Comparison of ENCODE assay signal across 1 cellular context in the genomic region with DNA sequence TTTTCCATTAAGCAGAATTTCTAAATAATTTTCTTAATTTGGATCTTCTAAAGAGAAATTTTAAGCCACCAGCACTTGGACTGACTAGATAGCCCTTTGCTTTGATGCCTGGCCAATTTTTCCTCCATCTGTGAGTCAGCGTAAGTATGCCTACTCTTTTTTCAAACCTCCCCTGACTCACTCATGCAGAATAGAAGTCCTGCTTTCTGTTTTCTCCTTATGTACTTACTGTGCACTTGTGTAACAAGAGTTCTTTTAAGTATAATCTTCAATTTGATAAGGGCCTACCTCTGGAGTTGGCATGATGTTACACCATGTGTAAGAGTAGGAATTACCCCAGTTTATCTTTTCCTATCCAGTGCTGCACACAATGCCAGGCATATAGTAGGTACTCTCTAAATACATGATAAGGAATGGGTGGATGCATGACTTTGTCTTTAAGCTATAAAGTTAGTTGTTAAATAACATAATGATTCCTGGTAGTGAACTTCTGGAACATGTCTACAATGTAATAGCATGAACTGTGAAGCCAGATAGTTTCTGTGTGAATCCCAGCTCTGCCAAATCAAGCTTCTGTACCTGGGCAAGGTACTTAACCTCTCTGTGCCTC.
TF ChIP-seq lines count a peak whose summit lies in the region.

No MANE protein-coding gene starts in this region.

TF ChIP-seq in K562, 482 proteins besides CTCF, POLR2A, EP300 and RAD21 (continued from another document and continues in another):
- TF ChIP-seq, protein P1, sequence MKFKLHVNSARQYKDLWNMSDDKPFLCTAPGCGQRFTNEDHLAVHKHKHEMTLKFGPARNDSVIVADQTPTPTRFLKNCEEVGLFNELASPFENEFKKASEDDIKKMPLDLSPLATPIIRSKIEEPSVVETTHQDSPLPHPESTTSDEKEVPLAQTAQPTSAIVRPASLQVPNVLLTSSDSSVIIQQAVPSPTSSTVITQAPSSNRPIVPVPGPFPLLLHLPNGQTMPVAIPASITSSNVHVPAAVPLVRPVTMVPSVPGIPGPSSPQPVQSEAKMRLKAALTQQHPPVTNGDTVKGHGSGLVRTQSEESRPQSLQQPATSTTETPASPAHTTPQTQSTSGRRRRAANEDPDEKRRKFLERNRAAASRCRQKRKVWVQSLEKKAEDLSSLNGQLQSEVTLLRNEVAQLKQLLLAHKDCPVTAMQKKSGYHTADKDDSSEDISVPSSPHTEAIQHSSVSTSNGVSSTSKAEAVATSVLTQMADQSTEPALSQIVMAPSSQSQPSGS (CRISPR knock-in tag; IDR thresholded peaks at IDR 0.05): no peak
- TF ChIP-seq SMARCB1 (IDR thresholded peaks at IDR 0.05; ENCODE audit: insufficient read length, low read depth): no peak
- TF ChIP-seq, protein P2, sequence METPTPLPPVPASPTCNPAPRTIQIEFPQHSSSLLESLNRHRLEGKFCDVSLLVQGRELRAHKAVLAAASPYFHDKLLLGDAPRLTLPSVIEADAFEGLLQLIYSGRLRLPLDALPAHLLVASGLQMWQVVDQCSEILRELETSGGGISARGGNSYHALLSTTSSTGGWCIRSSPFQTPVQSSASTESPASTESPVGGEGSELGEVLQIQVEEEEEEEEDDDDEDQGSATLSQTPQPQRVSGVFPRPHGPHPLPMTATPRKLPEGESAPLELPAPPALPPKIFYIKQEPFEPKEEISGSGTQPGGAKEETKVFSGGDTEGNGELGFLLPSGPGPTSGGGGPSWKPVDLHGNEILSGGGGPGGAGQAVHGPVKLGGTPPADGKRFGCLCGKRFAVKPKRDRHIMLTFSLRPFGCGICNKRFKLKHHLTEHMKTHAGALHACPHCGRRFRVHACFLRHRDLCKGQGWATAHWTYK (CRISPR knock-in tag; IDR thresholded peaks at IDR 0.05): no peak
- TF ChIP-seq, protein P3, sequence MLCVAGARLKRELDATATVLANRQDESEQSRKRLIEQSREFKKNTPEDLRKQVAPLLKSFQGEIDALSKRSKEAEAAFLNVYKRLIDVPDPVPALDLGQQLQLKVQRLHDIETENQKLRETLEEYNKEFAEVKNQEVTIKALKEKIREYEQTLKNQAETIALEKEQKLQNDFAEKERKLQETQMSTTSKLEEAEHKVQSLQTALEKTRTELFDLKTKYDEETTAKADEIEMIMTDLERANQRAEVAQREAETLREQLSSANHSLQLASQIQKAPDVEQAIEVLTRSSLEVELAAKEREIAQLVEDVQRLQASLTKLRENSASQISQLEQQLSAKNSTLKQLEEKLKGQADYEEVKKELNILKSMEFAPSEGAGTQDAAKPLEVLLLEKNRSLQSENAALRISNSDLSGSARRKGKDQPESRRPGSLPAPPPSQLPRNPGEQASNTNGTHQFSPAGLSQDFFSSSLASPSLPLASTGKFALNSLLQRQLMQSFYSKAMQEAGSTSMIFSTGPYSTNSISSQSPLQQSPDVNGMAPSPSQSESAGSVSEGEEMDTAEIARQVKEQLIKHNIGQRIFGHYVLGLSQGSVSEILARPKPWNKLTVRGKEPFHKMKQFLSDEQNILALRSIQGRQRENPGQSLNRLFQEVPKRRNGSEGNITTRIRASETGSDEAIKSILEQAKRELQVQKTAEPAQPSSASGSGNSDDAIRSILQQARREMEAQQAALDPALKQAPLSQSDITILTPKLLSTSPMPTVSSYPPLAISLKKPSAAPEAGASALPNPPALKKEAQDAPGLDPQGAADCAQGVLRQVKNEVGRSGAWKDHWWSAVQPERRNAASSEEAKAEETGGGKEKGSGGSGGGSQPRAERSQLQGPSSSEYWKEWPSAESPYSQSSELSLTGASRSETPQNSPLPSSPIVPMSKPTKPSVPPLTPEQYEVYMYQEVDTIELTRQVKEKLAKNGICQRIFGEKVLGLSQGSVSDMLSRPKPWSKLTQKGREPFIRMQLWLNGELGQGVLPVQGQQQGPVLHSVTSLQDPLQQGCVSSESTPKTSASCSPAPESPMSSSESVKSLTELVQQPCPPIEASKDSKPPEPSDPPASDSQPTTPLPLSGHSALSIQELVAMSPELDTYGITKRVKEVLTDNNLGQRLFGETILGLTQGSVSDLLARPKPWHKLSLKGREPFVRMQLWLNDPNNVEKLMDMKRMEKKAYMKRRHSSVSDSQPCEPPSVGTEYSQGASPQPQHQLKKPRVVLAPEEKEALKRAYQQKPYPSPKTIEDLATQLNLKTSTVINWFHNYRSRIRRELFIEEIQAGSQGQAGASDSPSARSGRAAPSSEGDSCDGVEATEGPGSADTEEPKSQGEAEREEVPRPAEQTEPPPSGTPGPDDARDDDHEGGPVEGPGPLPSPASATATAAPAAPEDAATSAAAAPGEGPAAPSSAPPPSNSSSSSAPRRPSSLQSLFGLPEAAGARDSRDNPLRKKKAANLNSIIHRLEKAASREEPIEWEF (CRISPR knock-in tag; IDR thresholded peaks at IDR 0.05): no peak
- TF ChIP-seq, protein P4, sequence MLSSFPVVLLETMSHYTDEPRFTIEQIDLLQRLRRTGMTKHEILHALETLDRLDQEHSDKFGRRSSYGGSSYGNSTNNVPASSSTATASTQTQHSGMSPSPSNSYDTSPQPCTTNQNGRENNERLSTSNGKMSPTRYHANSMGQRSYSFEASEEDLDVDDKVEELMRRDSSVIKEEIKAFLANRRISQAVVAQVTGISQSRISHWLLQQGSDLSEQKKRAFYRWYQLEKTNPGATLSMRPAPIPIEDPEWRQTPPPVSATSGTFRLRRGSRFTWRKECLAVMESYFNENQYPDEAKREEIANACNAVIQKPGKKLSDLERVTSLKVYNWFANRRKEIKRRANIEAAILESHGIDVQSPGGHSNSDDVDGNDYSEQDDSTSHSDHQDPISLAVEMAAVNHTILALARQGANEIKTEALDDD (IDR thresholded peaks at IDR 0.05): peak; percentile 30; the same call in 1 of the 2 replicates
- TF ChIP-seq MYC (IDR thresholded peaks at IDR 0.05; ENCODE audit: low read depth, low read length): 0 out of 2 replicates have a peak, but pooled peaks have one; percentile 16
- TF ChIP-seq MYC (CRISPR knock-in tag; IDR thresholded peaks at IDR 0.05; ENCODE audit: borderline replicate concordance, low read depth): no peak
- TF ChIP-seq, protein P5, sequence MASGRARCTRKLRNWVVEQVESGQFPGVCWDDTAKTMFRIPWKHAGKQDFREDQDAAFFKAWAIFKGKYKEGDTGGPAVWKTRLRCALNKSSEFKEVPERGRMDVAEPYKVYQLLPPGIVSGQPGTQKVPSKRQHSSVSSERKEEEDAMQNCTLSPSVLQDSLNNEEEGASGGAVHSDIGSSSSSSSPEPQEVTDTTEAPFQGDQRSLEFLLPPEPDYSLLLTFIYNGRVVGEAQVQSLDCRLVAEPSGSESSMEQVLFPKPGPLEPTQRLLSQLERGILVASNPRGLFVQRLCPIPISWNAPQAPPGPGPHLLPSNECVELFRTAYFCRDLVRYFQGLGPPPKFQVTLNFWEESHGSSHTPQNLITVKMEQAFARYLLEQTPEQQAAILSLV (tag; IDR thresholded peaks at IDR 0.05): no peak
- TF ChIP-seq TAL1 (IDR thresholded peaks at IDR 0.05): no peak
- TF ChIP-seq C11orf30 (IDR thresholded peaks at IDR 0.05; ENCODE audit: low read depth): peak; percentile 31; the same call in 1 of the 2 replicates
- TF ChIP-seq ZBTB11 (CRISPR knock-in tag; IDR thresholded peaks at IDR 0.05): peak in 1 of 3 experiments; percentile 36; a peak in 1 of 6 replicates
- no peak for TF ChIP-seq ZNF583 (CRISPR knock-in tag; IDR thresholded peaks at IDR 0.05)
- no peak for TF ChIP-seq TFE3 (CRISPR knock-in tag; IDR thresholded peaks at IDR 0.05)
- no peak for TF ChIP-seq ZNF143 (CRISPR knock-in tag; IDR thresholded peaks at IDR 0.05)
- TF ChIP-seq, protein P6, sequence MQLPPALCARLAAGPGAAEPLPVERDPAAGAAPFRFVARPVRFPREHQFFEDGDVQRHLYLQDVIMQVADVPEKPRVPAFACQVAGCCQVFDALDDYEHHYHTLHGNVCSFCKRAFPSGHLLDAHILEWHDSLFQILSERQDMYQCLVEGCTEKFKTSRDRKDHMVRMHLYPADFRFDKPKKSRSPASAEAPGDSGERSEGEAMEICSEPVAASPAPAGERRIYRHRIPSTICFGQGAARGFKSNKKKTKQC (CRISPR knock-in tag; IDR thresholded peaks at IDR 0.05): no peak
- no peak for TF ChIP-seq GATA2 (CRISPR knock-in tag; IDR thresholded peaks at IDR 0.05)
- no peak for TF ChIP-seq ILK (tag; IDR thresholded peaks at IDR 0.05; ENCODE audit: borderline replicate concordance, low read depth)
- TF ChIP-seq, protein P7, sequence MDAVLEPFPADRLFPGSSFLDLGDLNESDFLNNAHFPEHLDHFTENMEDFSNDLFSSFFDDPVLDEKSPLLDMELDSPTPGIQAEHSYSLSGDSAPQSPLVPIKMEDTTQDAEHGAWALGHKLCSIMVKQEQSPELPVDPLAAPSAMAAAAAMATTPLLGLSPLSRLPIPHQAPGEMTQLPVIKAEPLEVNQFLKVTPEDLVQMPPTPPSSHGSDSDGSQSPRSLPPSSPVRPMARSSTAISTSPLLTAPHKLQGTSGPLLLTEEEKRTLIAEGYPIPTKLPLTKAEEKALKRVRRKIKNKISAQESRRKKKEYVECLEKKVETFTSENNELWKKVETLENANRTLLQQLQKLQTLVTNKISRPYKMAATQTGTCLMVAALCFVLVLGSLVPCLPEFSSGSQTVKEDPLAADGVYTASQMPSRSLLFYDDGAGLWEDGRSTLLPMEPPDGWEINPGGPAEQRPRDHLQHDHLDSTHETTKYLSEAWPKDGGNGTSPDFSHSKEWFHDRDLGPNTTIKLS (IDR thresholded peaks at IDR 0.05; ENCODE audit: borderline replicate concordance, low read depth): no peak
- TF ChIP-seq U2AF2 (optimal IDR thresholded peaks at IDR 0.05; ENCODE audit: low read depth, low read length): no peak
- no peak for TF ChIP-seq TRIM28 (IDR thresholded peaks at IDR 0.05)
- TF ChIP-seq MECOM (CRISPR knock-in tag; IDR thresholded peaks at IDR 0.05): no peak
- TF ChIP-seq ZNF274 (IDR thresholded peaks at IDR 0.05; ENCODE audit: borderline replicate concordance, low read depth, low read length): no peak
- TF ChIP-seq FOXP1 (CRISPR knock-in tag; IDR thresholded peaks at IDR 0.05): no peak
- peak; percentile 70 for TF ChIP-seq DPF2 (IDR thresholded peaks at IDR 0.05)
- no peak for TF ChIP-seq ZNF717 (CRISPR knock-in tag; IDR thresholded peaks at IDR 0.05)
- TF ChIP-seq NRF1 (conservative IDR thresholded peaks at IDR 0.05 in 1 of 2, IDR thresholded peaks at IDR 0.05 in 1 of 2): no peak
- TF ChIP-seq NFE2 (IDR thresholded peaks at IDR 0.05; ENCODE audit: low read depth): peak; percentile 73
- no peak for TF ChIP-seq RERE (CRISPR knock-in tag; IDR thresholded peaks at IDR 0.05; ENCODE audit: borderline replicate concordance)
- TF ChIP-seq BACH1 (tag; IDR thresholded peaks at IDR 0.05): 0 out of 2 replicates have a peak, but pooled peaks have one; percentile 24
